In the genomic region with DNA sequence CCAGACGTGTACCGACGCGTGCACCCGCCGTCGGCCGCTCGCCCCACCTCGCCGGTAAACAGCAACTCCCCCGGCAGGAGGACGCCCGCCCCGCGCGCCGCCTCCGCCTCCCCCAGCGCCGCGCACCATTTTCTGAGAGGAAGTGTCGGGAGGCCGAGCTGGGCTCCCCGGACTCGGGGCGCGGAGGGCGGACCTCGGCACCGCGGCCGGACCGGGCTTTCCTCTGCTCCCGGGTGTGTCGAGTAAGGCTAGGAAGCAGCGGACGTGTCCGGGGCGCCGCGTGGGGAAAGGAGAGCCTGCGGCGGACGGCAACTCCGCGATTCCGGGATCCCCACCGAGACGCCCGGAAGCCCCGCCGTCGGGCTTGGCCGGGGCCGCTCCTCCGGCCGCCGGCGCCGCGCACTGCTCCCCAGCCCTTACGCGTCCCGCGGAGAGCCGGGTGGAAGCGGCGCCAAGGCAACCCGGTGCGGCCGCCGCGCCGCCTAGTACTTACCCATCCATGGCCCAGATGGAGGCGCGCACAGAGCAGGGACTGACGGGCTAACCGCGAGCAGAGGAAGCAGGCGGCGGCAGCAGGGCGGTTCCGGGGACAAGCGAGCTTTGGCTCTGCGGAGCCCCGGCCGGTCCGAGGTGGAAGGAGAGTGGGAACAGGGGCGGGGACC, we compare ENCODE assay signal across 8 cellular contexts. TPM values are rescaled to one million over a fixed set of nuclear protein-coding genes. Genes with fewer than 3 reads are reported as not detected.
DNase-seq lines count a peak whose midpoint lies in the region; ATAC-seq and TF ChIP-seq lines count a peak whose summit lies in the region.

A gene with protein sequence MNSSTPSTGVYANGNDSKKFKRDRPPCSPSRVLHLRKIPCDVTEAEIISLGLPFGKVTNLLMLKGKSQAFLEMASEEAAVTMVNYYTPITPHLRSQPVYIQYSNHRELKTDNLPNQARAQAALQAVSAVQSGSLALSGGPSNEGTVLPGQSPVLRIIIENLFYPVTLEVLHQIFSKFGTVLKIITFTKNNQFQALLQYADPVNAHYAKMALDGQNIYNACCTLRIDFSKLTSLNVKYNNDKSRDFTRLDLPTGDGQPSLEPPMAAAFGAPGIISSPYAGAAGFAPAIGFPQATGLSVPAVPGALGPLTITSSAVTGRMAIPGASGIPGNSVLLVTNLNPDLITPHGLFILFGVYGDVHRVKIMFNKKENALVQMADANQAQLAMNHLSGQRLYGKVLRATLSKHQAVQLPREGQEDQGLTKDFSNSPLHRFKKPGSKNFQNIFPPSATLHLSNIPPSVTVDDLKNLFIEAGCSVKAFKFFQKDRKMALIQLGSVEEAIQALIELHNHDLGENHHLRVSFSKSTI (minus strand): TSS at position 643 of the 662 bp plus-strand sequence. CDS start 35,754 bp downstream, outside the sequence.

- no peak for TF ChIP-seq CTCF in DOHH2 (IDR thresholded peaks at IDR 0.05; ENCODE audit: low read depth, low read length, poor library complexity, severe bottlenecking)
- no peak for TF ChIP-seq CTCF in SK-N-SH (IDR thresholded peaks at IDR 0.05)
- TF ChIP-seq CTCF in type B pancreatic cell (conservative IDR thresholded peaks at IDR 0.05): peak; percentile 4

- H3K4me3 Mint-ChIP-seq in activated naive CD8-positive, alpha-beta T cell treated with anti-CD3 and anti-CD28 coated beads, Interleukin-2, amount 10 ng/mL, durations not matched to agents 7 days and 5 days: peak within 1 kb of the TSS; percentile 95
- peak within 1 kb of the TSS; percentile 97 for H3K4me3 Mint-ChIP-seq in type B pancreatic cell

- peaks cover 52% of the 10 kb centered on the region for H3K79me2 ChIP-seq in DOHH2 (ENCODE audit: control insufficient read depth, low read length)
- H3K79me2 ChIP-seq in SK-N-SH (ENCODE audit: insufficient read depth): peaks cover 47% of the 10 kb centered on the region

- H3K4me1 ChIP-seq in DOHH2 (ENCODE audit: control insufficient read depth, low read length) (peaks cover 29% of the 10 kb centered on the region), SK-N-SH (ENCODE audit: control insufficient read depth in 1 of 2, insufficient read depth in 2 of 2, low read depth in 1 of 2, low read length in 1 of 2) (peaks cover 3 to 16% of the 10 kb centered on the region in 2 experiments; a peak in 3 of 4 replicates)

- POLR2A ChIA-PET in SK-N-SH (lab: Yijun Ruan, JAX): interaction anchor here (0.5 to 1.0 kb wide), 6 partner anchors 39 to 383 kb away, joined by 3 to 6 read pairs (median 4); partner anchors contain the start of gene HSDL2
- POLR2A ChIA-PET in activated naive CD8-positive, alpha-beta T cell treated with anti-CD3 and anti-CD28 coated beads, Interleukin-2, amount 10 ng/mL, durations not matched to agents 7 days and 5 days (lab: Charles Lee): interaction anchor here (0.7 to 2.8 kb wide), 23 partner anchors 11 to 437 kb away, joined by 3 to 25 read pairs (median 4); partner anchors contain the start of genes HSDL2, KIAA1958, SNX30 and SUSD1

- H3K36me3 Mint-ChIP-seq in activated naive CD8-positive, alpha-beta T cell treated with anti-CD3 and anti-CD28 coated beads, Interleukin-2, amount 10 ng/mL, durations not matched to agents 7 days and 5 days: peaks cover 8% of the 10 kb centered on the region
- peaks cover 6% of the 10 kb centered on the region for H3K36me3 Mint-ChIP-seq in type B pancreatic cell

- H3K36me3 ChIP-seq in DOHH2 (ENCODE audit: control insufficient read depth, low read length): peaks cover 3% of the 10 kb centered on the region; the same call in 1 of the 2 replicates
- peaks cover 0 to 7% of the 10 kb centered on the region in 2 experiments for H3K36me3 ChIP-seq in SK-N-SH (replicated peaks in 1 of 2; ENCODE audit: control insufficient read depth in 1 of 2, insufficient read depth in 2 of 2, low read length in 1 of 2)

- H3F3A ChIP-seq in DOHH2 (ENCODE audit: control insufficient read depth, insufficient read depth): no peaks in the 10 kb centered on the region
- peaks cover 22% of the 10 kb centered on the region for H3F3A ChIP-seq in SK-N-SH (replicated peaks; ENCODE audit: insufficient read depth)

- peak within 1 kb of the TSS; percentile 84 for H3K4me3 ChIP-seq in DOHH2 (ENCODE audit: low read length)
- peak within 1 kb of the TSS; percentile 75 for H3K4me3 ChIP-seq in Jurkat, Clone E6-1 (ENCODE audit: low read length)
- peak within 1 kb of the TSS; percentile 93 to 99 for H3K4me3 ChIP-seq in SK-N-SH (ENCODE audit: low read depth in 2 of 2, low read length in 1 of 2)

- TF ChIP-seq RAD21 in SK-N-SH (IDR thresholded peaks at IDR 0.05; ENCODE audit: low read length): no peak

- H3K9ac ChIP-seq in SK-N-SH: peak within 1 kb of the TSS; percentile 97

- H3K27me3 ChIP-seq in DOHH2 (ENCODE audit: control insufficient read depth, low read length): no peaks in the 10 kb centered on the region
- H3K27me3 ChIP-seq in SK-N-SH (ENCODE audit: insufficient read depth): no peaks in the 10 kb centered on the region

- no peak for TF ChIP-seq EP300 in SK-N-SH (IDR thresholded peaks at IDR 0.05; ENCODE audit: borderline replicate concordance in 1 of 2, low read depth in 1 of 2, low read length in 1 of 2)

- H4K20me1 ChIP-seq in DOHH2 (ENCODE audit: control insufficient read depth, insufficient read depth, low read depth, low read length) (peaks cover 9% of the 10 kb centered on the region), SK-N-SH (ENCODE audit: insufficient read depth) (peaks cover 41% of the 10 kb centered on the region)

- intact Hi-C loops in Right ventricle myocardium inferior (cut with DNase I): loop anchor here (1.0 to 5.0 kb wide), 4 partner anchors 46 to 436 kb away; partner anchors contain the start of gene UGCG

- H3K9me3 Mint-ChIP-seq in activated naive CD8-positive, alpha-beta T cell treated with anti-CD3 and anti-CD28 coated beads, Interleukin-2, amount 10 ng/mL, durations not matched to agents 7 days and 5 days: no peaks in the 10 kb centered on the region
- no peaks in the 10 kb centered on the region for H3K9me3 Mint-ChIP-seq in type B pancreatic cell

- DNase-seq in Jurkat, Clone E6-1 (ENCODE audit: low read depth, low spot score): peak; percentile 47
- DNase-seq in SK-N-SH (peak; percentile 83), Right ventricle myocardium inferior (ENCODE audit: missing footprints) (peak; percentile 92), pons (ENCODE audit: low spot score) (peak; percentile 40), type B pancreatic cell (ENCODE audit: extremely low spot score, unreplicated experiment) (peak; percentile 79)
- DNase-seq in activated naive CD8-positive, alpha-beta T cell treated with anti-CD3 and anti-CD28 coated beads, Interleukin-2, amount 10 ng/mL, durations not matched to agents 7 days and 5 days: peak; percentile 89

- 0% methylated on average over 17 of the region's 90 CpGs for WGBS in SK-N-SH (ENCODE audit: low lambda C conversion rate)

- H3K9me3 ChIP-seq in DOHH2 (ENCODE audit: control insufficient read depth, insufficient read depth, low read length) (no peaks in the 10 kb centered on the region), SK-N-SH (no peaks in the 10 kb centered on the region)

- peaks cover 31% of the 10 kb centered on the region for H3K4me1 Mint-ChIP-seq in activated naive CD8-positive, alpha-beta T cell treated with anti-CD3 and anti-CD28 coated beads, Interleukin-2, amount 10 ng/mL, durations not matched to agents 7 days and 5 days
- peaks cover 20% of the 10 kb centered on the region for H3K4me1 Mint-ChIP-seq in type B pancreatic cell (ENCODE audit: unreplicated experiment)

- peak within 1 kb of the TSS; percentile 95 for H3K27ac Mint-ChIP-seq in activated naive CD8-positive, alpha-beta T cell treated with anti-CD3 and anti-CD28 coated beads, Interleukin-2, amount 10 ng/mL, durations not matched to agents 7 days and 5 days
- H3K27ac Mint-ChIP-seq in type B pancreatic cell: peak within 1 kb of the TSS; percentile 98

- H2AFZ ChIP-seq in SK-N-SH (ENCODE audit: low read depth): peak within 1 kb of the TSS; percentile 93

- H3K4me2 ChIP-seq in DOHH2 (ENCODE audit: low read length) (peak within 1 kb of the TSS; percentile 86), SK-N-SH (peak within 1 kb of the TSS; percentile 91)

- CTCF ChIA-PET in SK-N-SH (lab: Yijun Ruan, JAX): interaction anchor here (0.8 to 5.2 kb wide), 19 partner anchors 11 to 384 kb away, joined by 3 to 46 read pairs (median 4); partner anchors contain the start of genes HSDL2, INIP and KIAA1958

- H3K27ac ChIP-seq in DOHH2 (ENCODE audit: low read depth, low read length) (peak within 1 kb of the TSS; percentile 81), SK-N-SH (ENCODE audit: low read depth in 2 of 2, low read length in 1 of 2) (peak within 1 kb of the TSS; percentile 95 to 96)

- H3K9me2 ChIP-seq in DOHH2 (replicated peaks; ENCODE audit: control insufficient read depth, low read length) (no peaks in the 10 kb centered on the region), SK-N-SH (no peaks in the 10 kb centered on the region)

- peaks cover 1% of the 10 kb centered on the region for H3K27me3 Mint-ChIP-seq in activated naive CD8-positive, alpha-beta T cell treated with anti-CD3 and anti-CD28 coated beads, Interleukin-2, amount 10 ng/mL, durations not matched to agents 7 days and 5 days
- no peaks in the 10 kb centered on the region for H3K27me3 Mint-ChIP-seq in type B pancreatic cell

- peak; percentile 56 for ATAC-seq in GM21576 (IDR thresholded peaks at IDR 0.05; ENCODE audit: unreplicated experiment)
- peak; percentile 69 for ATAC-seq in activated naive CD8-positive, alpha-beta T cell treated with anti-CD3 and anti-CD28 coated beads, Interleukin-2, amount 10 ng/mL, durations not matched to agents 7 days and 5 days (ENCODE audit: low read depth)
- peak; percentile 79 for ATAC-seq in Right ventricle myocardium inferior

TF ChIP-seq in SK-N-SH, 30 proteins besides CTCF, POLR2A, EP300 and RAD21 (continues in another document):
- no peak for TF ChIP-seq MEF2A (IDR thresholded peaks at IDR 0.05; ENCODE audit: borderline replicate concordance, low read depth)
- no peak for TF ChIP-seq FOXJ3 (CRISPR knock-in tag; IDR thresholded peaks at IDR 0.05)
- TF ChIP-seq NFIC (IDR thresholded peaks at IDR 0.05; ENCODE audit: borderline replicate concordance): no peak
- peak; percentile 60; the same call in 1 of the 2 replicates for TF ChIP-seq YY1 (IDR thresholded peaks at IDR 0.05; ENCODE audit: low read depth)
- peak; percentile 83 for TF ChIP-seq MAX (IDR thresholded peaks at IDR 0.05; ENCODE audit: low read depth)

RNA-seq across cellular contexts. Expression of the gene that starts here (rescaled TPM):
- polyA plus RNA-seq in Jurkat, Clone E6-1 (2012; ENCODE audit: insufficient read depth, insufficient read length): 35.6 TPM
- polyA plus RNA-seq in SK-N-SH (2012; rRNA removed): 6.1 and 7.5 TPM in 2 replicates
- 8.5 and 8.7 TPM in 2 replicates for polyA plus RNA-seq in SK-N-SH (2012; cell fraction: cytosol; rRNA removed)
- 11.6 and 33.9 TPM in 2 replicates for polyA plus RNA-seq in SK-N-SH (2012; cell fraction: nucleus; rRNA removed)
- 100 to 1,000 TPM; 144 to 155 TPM for total RNA-seq in activated naive CD8-positive, alpha-beta T cell treated with anti-CD3 and anti-CD28 coated beads, Interleukin-2, amount 10 ng/mL, durations not matched to agents 7 days and 5 days
- total RNA-seq in Right ventricle myocardium inferior: 21.0 TPM
- 78.6 and 174 TPM in 2 replicates for total RNA-seq in type B pancreatic cell (ENCODE audit: low replicate concordance)

Comparison
In these comparisons a context has a peak if more than half of its experiments do, and no peak if none do; other contexts are left out.
1. Peak in every context shown above with its lines: DNase-seq, ATAC-seq, H3K4me3 ChIP-seq and H3K27ac ChIP-seq.
2. DNase-seq: peak in every context shown above with its lines; median percentile 92 in Right ventricle myocardium inferior; 89 in activated naive CD8-positive, alpha-beta T cell treated with anti-CD3 and anti-CD28 coated beads, Interleukin-2, amount 10 ng/mL, durations not matched to agents 7 days and 5 days; 83 in SK-N-SH; 79 in type B pancreatic cell; 47 in Jurkat, Clone E6-1; 40 in pons.